10 cellular contexts compared by ENCODE assay signal in the genomic region with DNA sequence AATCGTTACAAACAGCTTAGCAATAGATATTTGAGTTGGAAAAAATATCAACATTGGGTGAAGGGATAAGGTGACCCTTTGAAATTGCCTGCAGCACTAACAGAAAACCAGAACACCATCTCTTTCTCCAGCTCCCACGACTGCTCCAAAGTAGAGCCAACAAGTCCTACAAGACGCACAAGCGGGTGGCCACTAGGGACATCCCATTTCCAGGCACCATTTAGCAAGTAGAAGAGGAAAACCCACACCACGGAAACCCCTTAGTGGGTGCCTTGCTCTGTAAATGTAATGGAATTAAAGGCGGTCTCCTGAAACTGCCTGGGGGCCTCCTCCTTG.
A peak's percentile ranks its signal among the peaks of the same experiment; 100 is the strongest.
DNase-seq lines count a peak whose midpoint lies in the region; TF ChIP-seq lines count a peak whose summit lies in the region.
"Had no signal": no experiment of that assay in that cellular context is flagged by ENCODE, and none has a peak within 500 bp of the region (broad histone marks: within the 10 kb centered on the region; RNA-seq: fewer than 3 reads in every experiment).

No MANE protein-coding gene starts in this region.

- no peak overlapping the region for H3K27ac ChIP-seq in brain microvascular endothelial cell
- H3K27ac ChIP-seq in stomach smooth muscle (ENCODE audit: low read length) = peak overlapping the region; percentile 49

- H3K4me3 ChIP-seq in HAP-1 = peak overlapping the region; percentile 49
- peak overlapping the region; percentile 57 for H3K4me3 ChIP-seq in brain microvascular endothelial cell (ENCODE audit: low read depth, low read length)
- H3K4me3 ChIP-seq in stomach smooth muscle (ENCODE audit: low read length in 2 of 2) = peak overlapping the region; percentile 63 to 77

- peak; percentile 31 for TF ChIP-seq CTCF in brain microvascular endothelial cell (IDR thresholded peaks at IDR 0.05; ENCODE audit: low read depth, low read length, missing control alignments)

- in situ Hi-C loops in HAP-1 (cut with MboI; ENCODE audit: low sequenced_read_pairs) (no loop called here), brain microvascular endothelial cell (cut with HindIII; ENCODE audit: low pct_ligation_motif_present, low sequenced_read_pairs) (no loop called here)

- H3K27me3 ChIP-seq in HAP-1 (ENCODE audit: low read depth) = peaks cover 13% of the 10 kb centered on the region; the same call in 1 of the 2 replicates
- H3K27me3 ChIP-seq in brain microvascular endothelial cell (replicated peaks) = no peaks in the 10 kb centered on the region
- H3K27me3 ChIP-seq in stomach smooth muscle (ENCODE audit: control insufficient read depth in 1 of 2, insufficient read depth in 2 of 2, low read length in 2 of 2) = no peaks in the 10 kb centered on the region

- peak overlapping the region; percentile 6 to 28 for H3K9ac ChIP-seq in stomach smooth muscle (ENCODE audit: low read length in 2 of 2)

- H3K36me3 ChIP-seq in HAP-1 (replicated peaks) (no peaks in the 10 kb centered on the region; the same call in 1 of the 2 replicates), brain microvascular endothelial cell (replicated peaks) (no peaks in the 10 kb centered on the region), stomach smooth muscle (ENCODE audit: control insufficient read depth in 2 of 2, insufficient read depth in 2 of 2, low read length in 2 of 2) (no peaks in the 10 kb centered on the region)

- H3K4me1 ChIP-seq in HAP-1 = peaks cover 10% of the 10 kb centered on the region
- H3K4me1 ChIP-seq in stomach smooth muscle (ENCODE audit: control insufficient read depth, insufficient read depth, low read length) = peaks cover 2% of the 10 kb centered on the region

- H3K9me3 ChIP-seq in HAP-1 (no peaks in the 10 kb centered on the region), stomach smooth muscle (ENCODE audit: control insufficient read depth in 2 of 2, low read length in 2 of 2) (no peaks in the 10 kb centered on the region)

- DNase-seq in HAP-1 (ENCODE audit: low spot score in 2 of 2) (peak in 1 of 2 experiments; percentile 18), brain microvascular endothelial cell (no peak), kidney tubule cell (ENCODE audit: low spot score) (peak; percentile 37), islet precursor cell (no peak), AG08395 (ENCODE audit: low spot score) (no peak)
- DNase-seq in stimulated activated CD8-positive, alpha-beta memory T cell treated with anti-CD3 and anti-CD28 coated beads, Interleukin-4, amount 100 ng/mL, for 48 hours = no peak
- DNase-seq: activated CD4-positive, alpha-beta memory T cell treated with anti-CD3 and anti-CD28 coated beads for 36 hours; NCI-H2171 treated with DMSO at 0.1 percent for 48 hours; SIG-M5 had no signal
